24 cellular contexts compared by ENCODE assay signal in genomic region chr19:17192751-17193150, GRCh38. TPM values are rescaled to one million over a fixed set of nuclear protein-coding genes. Genes with fewer than 3 reads are reported as not detected.
DNase-seq lines count a peak whose midpoint lies in the region; ATAC-seq, FAIRE-seq and TF ChIP-seq lines count a peak whose summit lies in the region.
"Had no signal": no experiment of that assay in that cellular context is flagged by ENCODE, and none has a peak within 500 bp of the region (broad histone marks: within the 10 kb centered on the region; RNA-seq: fewer than 3 reads in every experiment).

No MANE protein-coding gene starts in this region.

- ATAC-seq in omental fat pad (ENCODE audit: low FRiP score) = peak; percentile 9
- no peak for ATAC-seq in left lobe of liver
- ATAC-seq: A549, GM12878 had no signal

- no peak overlapping the region for H3K9ac ChIP-seq in OCI-LY1 (ENCODE audit: low read length)
- H3K9ac ChIP-seq: BLaER1 treated with 17β-estradiol and CSF1 and Interleukin-3, amounts not matched to agents 10 nM and 100 nM had no signal

- no peaks in the 10 kb centered on the region for H3K79me2 ChIP-seq in OCI-LY1 (ENCODE audit: insufficient read depth, low read length)

- no peak for TF ChIP-seq CTCF in OCI-LY1 (IDR thresholded peaks at IDR 0.05; ENCODE audit: low read length)
- TF ChIP-seq CTCF in bronchial epithelial cell (IDR thresholded peaks at IDR 0.05; ENCODE audit: insufficient read depth, low read length, severe bottlenecking) = no peak
- TF ChIP-seq CTCF in omental fat pad (IDR thresholded peaks at IDR 0.05) = no peak

- peaks cover 26% of the 10 kb centered on the region for H3K4me1 ChIP-seq in OCI-LY1 (ENCODE audit: insufficient read depth, low read length, severe bottlenecking)
- H3K4me1 ChIP-seq: A549, BE2C, HAP-1 had no signal

- peak; percentile 73 for FAIRE-seq in bronchial epithelial cell (lab: Jason Lieb, UNC)
- FAIRE-seq: A549, D721Med, G401.6, GM12878, GM19239, H54 had no signal

- peak overlapping the region; percentile 89 for H3K27ac ChIP-seq in OCI-LY1 (ENCODE audit: low read depth, low read length, poor library complexity, severe bottlenecking)
- H3K27ac ChIP-seq: A549; BLaER1 treated with 17β-estradiol and CSF1 and Interleukin-3, amounts not matched to agents 10 nM and 100 nM had no signal

- H3F3A ChIP-seq in OCI-LY1 (ENCODE audit: insufficient read depth, low read length) = peaks cover 7% of the 10 kb centered on the region; the same call in 1 of the 2 replicates

- no peaks in the 10 kb centered on the region for H3K9me3 ChIP-seq in OCI-LY1 (ENCODE audit: low read length)
- H3K9me3 ChIP-seq: A549; BE2C; BLaER1 treated with 17β-estradiol and CSF1 and Interleukin-3, amounts not matched to agents 10 nM and 100 nM; HAP-1 had no signal

- no peak overlapping the region for H3K4me3 ChIP-seq in OCI-LY1 (ENCODE audit: low read depth, low read length, poor library complexity, severe bottlenecking)
- H3K4me3 ChIP-seq in bronchial epithelial cell (ENCODE audit: low read depth, low read length) = no peak overlapping the region
- H3K4me3 ChIP-seq: A549; BLaER1 treated with 17β-estradiol and CSF1 and Interleukin-3, amounts not matched to agents 10 nM and 100 nM; GM12878; HAP-1 had no signal

- H4K20me1 ChIP-seq in OCI-LY1 (ENCODE audit: insufficient read depth, low read length) = no peaks in the 10 kb centered on the region

- peaks cover 75% of the 10 kb centered on the region for H3K36me3 ChIP-seq in OCI-LY1 (ENCODE audit: insufficient read depth, low read length)
- H3K36me3 ChIP-seq in bronchial epithelial cell (ENCODE audit: control insufficient read depth, insufficient read depth, low read length) = peaks cover 35% of the 10 kb centered on the region

- in situ Hi-C loops in G401 (cut with HindIII; ENCODE audit: low sequenced_read_pairs) = no loop called here

- H3K27me3 ChIP-seq in OCI-LY1 (ENCODE audit: insufficient read depth, low read length) = no peaks in the 10 kb centered on the region
- H3K27me3 ChIP-seq in bronchial epithelial cell (ENCODE audit: control insufficient read depth, insufficient read depth, low read length) = no peaks in the 10 kb centered on the region
- H3K27me3 ChIP-seq: BE2C; BLaER1 treated with 17β-estradiol and CSF1 and Interleukin-3, amounts not matched to agents 10 nM and 100 nM had no signal

- no peak overlapping the region for H3K4me2 ChIP-seq in OCI-LY1 (ENCODE audit: low read length)
- H3K4me2 ChIP-seq: A549; BLaER1 treated with 17β-estradiol and CSF1 and Interleukin-3, amounts not matched to agents 10 nM and 100 nM had no signal

- no peak overlapping the region for H2AFZ ChIP-seq in OCI-LY1 (ENCODE audit: low read length)

- DNase-seq in bronchial epithelial cell (ENCODE audit: low read depth) = no peak
- DNase-seq in omental fat pad (ENCODE audit: low spot score) = no peak
- no peak for DNase-seq in NCI-H2029 treated with DMSO at 0.1 percent for 48 hours (lab: John Stamatoyannopoulos, UW)
- no peak for DNase-seq in G401 (ENCODE audit: low spot score)
- no peak for DNase-seq in left lobe of liver (ENCODE audit: low spot score)
- DNase-seq: 8988T; ACHN; AML-193; BE2C; CD4-positive, alpha-beta T cell; CD8-positive, alpha-beta memory T cell; DMS 273 treated with DMSO at 0.1 percent for 48 hours; DMS79; GOT3; HFFc6 had no signal

- no peaks in the 10 kb centered on the region for H3K9me2 ChIP-seq in OCI-LY1 (ENCODE audit: low read depth, low read length)

RNA-seq across cellular contexts. Expression of gene USE1, which starts 22.4 kb away (rescaled TPM):
- total RNA-seq in bronchial epithelial cell (8.3 and 11.8 TPM in 2 replicates), omental fat pad (10 to 100 TPM; 14.5 to 22.3 (median 20.7) TPM), left lobe of liver (19.9 TPM)
- total RNA-seq in G401 (2014; rRNA removed; shearing (Covaris generic)) = 22.0 and 29.7 TPM in 2 replicates

RNA-seq across cellular contexts. Expression of gene OCEL1, which starts 33.3 kb away (rescaled TPM):
- total RNA-seq in bronchial epithelial cell = 2.0 and 3.2 TPM in 2 replicates
- total RNA-seq in omental fat pad = 10 to 100 TPM in 1 of 4 donors, 1 to 10 TPM in 3; 6.7 to 17.7 (median 9.3) TPM
- 14.8 and 21.7 TPM in 2 replicates for total RNA-seq in G401 (2014; rRNA removed; shearing (Covaris generic))
- 63.0 TPM for total RNA-seq in left lobe of liver

RNA-seq across cellular contexts. Expression of gene NR2F6, which starts 53.0 kb away (rescaled TPM):
- total RNA-seq in bronchial epithelial cell (93.8 and 124 TPM in 2 replicates), omental fat pad (10 to 100 TPM; 16.9 to 45.4 (median 29.8) TPM), left lobe of liver (126 TPM)
- 232 and 271 TPM in 2 replicates for total RNA-seq in G401 (2014; rRNA removed; shearing (Covaris generic))
